In genomic region chr11:118401880-118402590, GRCh38 we compare ENCODE assay signal across 8 cellular contexts. TPM values are rescaled to one million over a fixed set of nuclear protein-coding genes. Genes with fewer than 3 reads are reported as not detected.
DNase-seq lines count a peak whose midpoint lies in the region; ATAC-seq and TF ChIP-seq lines count a peak whose summit lies in the region.

No MANE protein-coding gene starts in this region.

- DNase-seq in Daoy (ENCODE audit: low read depth): peak; percentile 6
- DNase-seq in activated T-helper 1 cell treated with anti-CD3 and anti-CD28 coated beads, Interleukin-12 subunit alpha, Interleukin-12 subunit beta, Interleukin-2, Interleukin-4 antibody, amounts not matched to agents 30 ng/mL and 10 ng/mL and 1 ng/mL, durations not matched to agents 14 hours and 24 hours and 36 hours (ENCODE audit: low spot score): no peak
- no peak for DNase-seq in heart left ventricle
- peak; percentile 95 for DNase-seq in renal cortical epithelial cell (ENCODE audit: low read depth)
- DNase-seq in amygdala (lab: John Stamatoyannopoulos, UW): no peak
- DNase-seq in NCI-H2107 treated with DMSO at 0.1 percent for 48 hours (lab: John Stamatoyannopoulos, UW; ENCODE audit: unreplicated experiment): no peak

- intact Hi-C loops in activated T-helper 1 cell treated with anti-CD3 and anti-CD28 coated beads, Interleukin-12 subunit alpha, Interleukin-12 subunit beta, Interleukin-2, Interleukin-4 antibody, amounts not matched to agents 30 ng/mL and 10 ng/mL and 1 ng/mL, durations not matched to agents 14 hours and 24 hours and 36 hours (cut with micrococcal nuclease): loop anchor here (1.0 to 5.0 kb wide), 10 partner anchors 33 to 1075 kb away; partner anchors contain the start of genes CEP164, DDX6 and UBE4A
- intact Hi-C loops in heart left ventricle (cut with DNase I): loop anchor here (1.0 to 5.0 kb wide), 6 partner anchors 33 to 87 kb away; partner anchors contain the start of gene KMT2A (in 8 of the 10)

- H3K27ac ChIP-seq in heart left ventricle: peak overlapping the region; percentile 88 to 95 (median 93)

- no peaks in the 10 kb centered on the region for H3K9me3 Mint-ChIP-seq in activated T-helper 1 cell treated with anti-CD3 and anti-CD28 coated beads, Interleukin-12 subunit alpha, Interleukin-12 subunit beta, Interleukin-2, Interleukin-4 antibody, amounts not matched to agents 30 ng/mL and 10 ng/mL and 1 ng/mL, durations not matched to agents 14 hours and 24 hours and 36 hours

- H3K36me3 ChIP-seq in heart left ventricle: peaks cover 0 to 52% (median 33%) of the 10 kb centered on the region in 9 donors

- H3K9me3 ChIP-seq in heart left ventricle: no peaks in the 10 kb centered on the region

- no peak for TF ChIP-seq POLR2A in heart left ventricle (IDR thresholded peaks at IDR 0.05)

- H3K4me3 ChIP-seq in heart left ventricle: peak overlapping the region; percentile 76 to 98 (median 83)

- ATAC-seq in HG03521 (IDR thresholded peaks at IDR 0.05; ENCODE audit: unreplicated experiment) (peak; percentile 8), heart left ventricle (peak; percentile 10 to 59 (median 34)), HG03469 (IDR thresholded peaks at IDR 0.05; ENCODE audit: unreplicated experiment) (no peak)

- no peaks in the 10 kb centered on the region for H3K27me3 Mint-ChIP-seq in activated T-helper 1 cell treated with anti-CD3 and anti-CD28 coated beads, Interleukin-12 subunit alpha, Interleukin-12 subunit beta, Interleukin-2, Interleukin-4 antibody, amounts not matched to agents 30 ng/mL and 10 ng/mL and 1 ng/mL, durations not matched to agents 14 hours and 24 hours and 36 hours (ENCODE audit: insufficient read depth)

- peaks cover 2 to 58% (median 48%) of the 10 kb centered on the region in 12 donors for H3K4me1 ChIP-seq in heart left ventricle

- 1 to 2% (median 2%) methylated on average over 22 of the region's 22 CpGs for WGBS in heart left ventricle, 4 donors

- H3K36me3 Mint-ChIP-seq in activated T-helper 1 cell treated with anti-CD3 and anti-CD28 coated beads, Interleukin-12 subunit alpha, Interleukin-12 subunit beta, Interleukin-2, Interleukin-4 antibody, amounts not matched to agents 30 ng/mL and 10 ng/mL and 1 ng/mL, durations not matched to agents 14 hours and 24 hours and 36 hours (ENCODE audit: low read depth): peaks cover 33% of the 10 kb centered on the region

- no peaks in the 10 kb centered on the region for H3K27me3 ChIP-seq in heart left ventricle

- peaks cover 66% of the 10 kb centered on the region for H3K4me1 Mint-ChIP-seq in activated T-helper 1 cell treated with anti-CD3 and anti-CD28 coated beads, Interleukin-12 subunit alpha, Interleukin-12 subunit beta, Interleukin-2, Interleukin-4 antibody, amounts not matched to agents 30 ng/mL and 10 ng/mL and 1 ng/mL, durations not matched to agents 14 hours and 24 hours and 36 hours (ENCODE audit: low read depth)

- peak overlapping the region; percentile 93 for H3K4me3 Mint-ChIP-seq in activated T-helper 1 cell treated with anti-CD3 and anti-CD28 coated beads, Interleukin-12 subunit alpha, Interleukin-12 subunit beta, Interleukin-2, Interleukin-4 antibody, amounts not matched to agents 30 ng/mL and 10 ng/mL and 1 ng/mL, durations not matched to agents 14 hours and 24 hours and 36 hours

- H3K27ac Mint-ChIP-seq in activated T-helper 1 cell treated with anti-CD3 and anti-CD28 coated beads, Interleukin-12 subunit alpha, Interleukin-12 subunit beta, Interleukin-2, Interleukin-4 antibody, amounts not matched to agents 30 ng/mL and 10 ng/mL and 1 ng/mL, durations not matched to agents 14 hours and 24 hours and 36 hours: peak overlapping the region; percentile 96

- no peak for TF ChIP-seq CTCF in heart left ventricle (IDR thresholded peaks at IDR 0.05)

RNA-seq across cellular contexts. Expression of gene ATP5MG, which starts 0.6 kb away (rescaled TPM):
- total RNA-seq in Daoy (2014; rRNA removed; shearing (Covaris generic)): 66.2 and 69.5 TPM in 2 replicates
- total RNA-seq in activated T-helper 1 cell treated with anti-CD3 and anti-CD28 coated beads, Interleukin-12 subunit alpha, Interleukin-12 subunit beta, Interleukin-2, Interleukin-4 antibody, amounts not matched to agents 30 ng/mL and 10 ng/mL and 1 ng/mL, durations not matched to agents 14 hours and 24 hours and 36 hours: 205 and 216 TPM in 2 replicates
- total RNA-seq in heart left ventricle (100 to 1,000 TPM in 8 of 9 donors, 10 to 100 TPM in 1; 96.4 to 702 (median 559) TPM), renal cortical epithelial cell (43.4 and 56.4 TPM in 2 replicates)
- 100 to 1,000 TPM; 299 to 843 TPM for polyA plus RNA-seq in heart left ventricle

RNA-seq across cellular contexts. Expression of gene KMT2A, which starts 34.3 kb away (rescaled TPM):
- 13.2 and 19.1 TPM in 2 replicates for total RNA-seq in Daoy (2014; rRNA removed; shearing (Covaris generic))
- 78.4 and 87.8 TPM in 2 replicates for total RNA-seq in activated T-helper 1 cell treated with anti-CD3 and anti-CD28 coated beads, Interleukin-12 subunit alpha, Interleukin-12 subunit beta, Interleukin-2, Interleukin-4 antibody, amounts not matched to agents 30 ng/mL and 10 ng/mL and 1 ng/mL, durations not matched to agents 14 hours and 24 hours and 36 hours
- total RNA-seq in heart left ventricle (100 to 1,000 TPM in 1 of 9 donors, 10 to 100 TPM in 8; 16.5 to 117 (median 41.5) TPM), renal cortical epithelial cell (37.0 and 110 TPM in 2 replicates)
- 10 to 100 TPM in 1 of 2 donors, 1 to 10 TPM in 1; 9.9 to 17.6 TPM for polyA plus RNA-seq in heart left ventricle

RNA-seq across cellular contexts. Expression of gene UBE4A, which starts 42.6 kb away (rescaled TPM):
- total RNA-seq in Daoy (2014; rRNA removed; shearing (Covaris generic)): 33.8 and 34.7 TPM in 2 replicates
- 44.1 and 46.0 TPM in 2 replicates for total RNA-seq in activated T-helper 1 cell treated with anti-CD3 and anti-CD28 coated beads, Interleukin-12 subunit alpha, Interleukin-12 subunit beta, Interleukin-2, Interleukin-4 antibody, amounts not matched to agents 30 ng/mL and 10 ng/mL and 1 ng/mL, durations not matched to agents 14 hours and 24 hours and 36 hours
- total RNA-seq in heart left ventricle (10 to 100 TPM; 35.6 to 50.3 (median 40.9) TPM), renal cortical epithelial cell (34.0 and 42.2 TPM in 2 replicates)
- polyA plus RNA-seq in heart left ventricle: 10 to 100 TPM; 13.0 to 23.4 TPM

RNA-seq across cellular contexts. Expression of gene CD3G, which starts 57.9 kb away (rescaled TPM):
- not detected in 2 replicates for total RNA-seq in Daoy (2014; rRNA removed; shearing (Covaris generic))
- 134 and 145 TPM in 2 replicates for total RNA-seq in activated T-helper 1 cell treated with anti-CD3 and anti-CD28 coated beads, Interleukin-12 subunit alpha, Interleukin-12 subunit beta, Interleukin-2, Interleukin-4 antibody, amounts not matched to agents 30 ng/mL and 10 ng/mL and 1 ng/mL, durations not matched to agents 14 hours and 24 hours and 36 hours
- total RNA-seq in heart left ventricle: 1 to 10 TPM in 2 of 9 donors, under 1 TPM in 4, not detected in 3; 0.26 to 4.3 (median 0.41) TPM
- polyA plus RNA-seq in heart left ventricle: under 1 TPM in 1 of 2 donors, not detected in 1; 0.10 TPM
- not detected in 2 replicates for total RNA-seq in renal cortical epithelial cell

RNA-seq across cellular contexts. Expression of gene CD3D, which starts 59.5 kb away (rescaled TPM):
- total RNA-seq in Daoy (2014; rRNA removed; shearing (Covaris generic)): 0.51 TPM in 1 of 2 replicates, not detected in the other
- 486 and 491 TPM in 2 replicates for total RNA-seq in activated T-helper 1 cell treated with anti-CD3 and anti-CD28 coated beads, Interleukin-12 subunit alpha, Interleukin-12 subunit beta, Interleukin-2, Interleukin-4 antibody, amounts not matched to agents 30 ng/mL and 10 ng/mL and 1 ng/mL, durations not matched to agents 14 hours and 24 hours and 36 hours
- total RNA-seq in heart left ventricle (10 to 100 TPM in 1 of 9 donors, 1 to 10 TPM in 3, not detected in 5; 1.5 to 11.2 (median 3.6) TPM), renal cortical epithelial cell (not detected in 2 replicates)
- under 1 TPM; 0.38 to 0.55 TPM for polyA plus RNA-seq in heart left ventricle

Comparison
In these comparisons a context has a peak if more than half of its experiments do, and no peak if none do; other contexts are left out.
1. DNase-seq: peak in Daoy (single experiment) and renal cortical epithelial cell (single experiment); none in activated T-helper 1 cell treated with anti-CD3 and anti-CD28 coated beads, Interleukin-12 subunit alpha, Interleukin-12 subunit beta, Interleukin-2, Interleukin-4 antibody, amounts not matched to agents 30 ng/mL and 10 ng/mL and 1 ng/mL, durations not matched to agents 14 hours and 24 hours and 36 hours (single experiment), heart left ventricle (0 of 5), amygdala (0 of 56) and NCI-H2107 treated with DMSO at 0.1 percent for 48 hours (single experiment).